ENCODE assay signal across 23 cellular contexts in the genomic region with DNA sequence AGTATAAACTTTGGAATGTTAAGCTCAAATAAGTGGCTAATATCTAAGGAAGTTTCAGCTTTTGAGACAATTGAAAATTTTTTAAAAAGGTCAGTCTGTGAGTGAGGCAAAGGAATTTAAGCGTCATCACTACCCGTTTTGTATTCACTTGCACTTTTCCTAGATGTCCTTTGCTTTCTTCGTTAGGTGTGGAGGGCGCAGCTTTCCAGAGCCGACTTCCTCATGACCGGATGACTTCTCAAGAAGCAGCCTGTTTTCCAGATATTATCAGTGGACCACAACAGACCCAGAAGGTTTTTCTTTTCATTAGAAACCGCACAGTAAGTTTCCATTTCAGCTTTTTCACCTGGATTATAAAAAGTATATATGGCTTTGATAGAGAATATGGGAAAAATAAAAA. TPM values are rescaled to one million over a fixed set of nuclear protein-coding genes. Genes with fewer than 3 reads are reported as not detected.
DNase-seq lines count a peak whose midpoint lies in the region; ATAC-seq, FAIRE-seq and TF ChIP-seq lines count a peak whose summit lies in the region.
"Had no signal": no experiment of that assay in that cellular context is flagged by ENCODE, and none has a peak within 500 bp of the region (broad histone marks: within the 10 kb centered on the region; RNA-seq: fewer than 3 reads in every experiment).

No MANE protein-coding gene starts in this region.

- no TSS peak for BruUV-seq in mammary epithelial cell (replicated peaks; lab: Mats Ljungman, UMichigan)
- BruUV-seq in MCF 10A (replicated peaks; lab: Mats Ljungman, UMichigan): no TSS peak
- BruUV-seq in HepG2 (replicated peaks; lab: Mats Ljungman, UMichigan): no TSS peak

- peaks cover 47% of the 10 kb centered on the region for H3K79me2 ChIP-seq in mammary epithelial cell (ENCODE audit: insufficient read depth, low read length)
- peaks cover 4% of the 10 kb centered on the region for H3K79me2 ChIP-seq in parathyroid adenoma
- peaks cover 47% of the 10 kb centered on the region for H3K79me2 ChIP-seq in HepG2 (ENCODE audit: insufficient read depth, low read length)

- H3K9ac ChIP-seq in mammary epithelial cell (ENCODE audit: insufficient read depth, low read length) (no peak overlapping the region), parathyroid adenoma (no peak overlapping the region), HepG2 (ENCODE audit: insufficient read depth, low read depth, low read length) (no peak overlapping the region)
- H3K9ac ChIP-seq: GM23248 had no signal

- H3K4me3 Mint-ChIP-seq in MCF 10A (ENCODE audit: unreplicated experiment): no peak overlapping the region
- H3K4me3 Mint-ChIP-seq: CD4-positive, alpha-beta T cell had no signal

- H3K4me2 ChIP-seq in mammary epithelial cell (ENCODE audit: insufficient read depth, low read depth, low read length) (peak overlapping the region; percentile 32), parathyroid adenoma (ENCODE audit: low read length) (peak overlapping the region; percentile 32), HepG2 (ENCODE audit: low read depth, low read length) (no peak overlapping the region)
- H3K4me2 ChIP-seq: A549 had no signal

- H3K27ac ChIP-seq in mammary epithelial cell (ENCODE audit: insufficient read depth, low read depth, low read length): no peak overlapping the region
- no peak overlapping the region for H3K27ac ChIP-seq in parathyroid adenoma
- no peak overlapping the region for H3K27ac ChIP-seq in HepG2 (ENCODE audit: extremely low read length, insufficient read depth, low read length)
- H3K27ac ChIP-seq: 22Rv1, A549, C4-2B, GM23248 had no signal

- POLR2A ChIA-PET in MCF 10A (lab: Yijun Ruan, JAX): interaction anchor here (0.9 kb wide), 1 partner anchor 22 kb away, joined by 4 read pairs; no protein-coding TSS in a partner anchor
- POLR2A ChIA-PET in HepG2 (lab: Yijun Ruan, JAX): no interaction called here

- TF ChIP-seq EP300 in HepG2 (IDR thresholded peaks at IDR 0.05; ENCODE audit: low read depth in 2 of 2, low read length in 2 of 2): no peak
- TF ChIP-seq EP300 in HepG2 (CRISPR knock-in tag; IDR thresholded peaks at IDR 0.05; ENCODE audit: borderline replicate concordance): no peak

- WGBS in mammary epithelial cell (ENCODE audit: low coverage, missing lambda C conversion rate): 15% methylated on average over 7 of the region's 7 CpGs
- 97% methylated on average over 7 of the region's 7 CpGs for WGBS in HepG2 (ENCODE audit: low lambda C conversion rate)

- H3K36me3 Mint-ChIP-seq in MCF 10A (ENCODE audit: insufficient read depth, unreplicated experiment): peaks cover 45% of the 10 kb centered on the region

- no peak for TF ChIP-seq POLR2A in HepG2 (IDR thresholded peaks at IDR 0.05; ENCODE audit: insufficient read depth in 1 of 2, low read depth in 2 of 2, low read length in 2 of 2)

- no peak overlapping the region for H3K27ac Mint-ChIP-seq in MCF 10A (ENCODE audit: low read depth, unreplicated experiment)
- H3K27ac Mint-ChIP-seq: CD4-positive, alpha-beta T cell had no signal

- no peak for TF ChIP-seq CTCF in mammary epithelial cell (conservative IDR thresholded peaks at IDR 0.05 in 1 of 2, IDR thresholded peaks at IDR 0.05 in 1 of 2; ENCODE audit: extremely low read depth in 1 of 2, insufficient read depth in 1 of 2, low read depth in 1 of 2, low read length in 2 of 2)
- TF ChIP-seq CTCF in MCF 10A (IDR thresholded peaks at IDR 0.05; ENCODE audit: unreplicated experiment): no peak
- TF ChIP-seq CTCF in parathyroid adenoma (IDR thresholded peaks at IDR 0.05): no peak
- TF ChIP-seq CTCF in HepG2 (CRISPR knock-in tag; IDR thresholded peaks at IDR 0.05): no peak

- dilution Hi-C loops in mammary epithelial cell (cut with HindIII; ENCODE audit: low sequenced_read_pairs): no loop called here

- CTCF ChIA-PET in mammary epithelial cell (lab: Charles Lee; ENCODE audit: low non-redundant PET) (no interaction called here), MCF 10A (lab: Yijun Ruan, JAX) (no interaction called here), HepG2 (lab: Yijun Ruan, JAX; ENCODE audit: low intra/inter-chr PET ratio, low total read pairs) (no interaction called here)

- no peak overlapping the region for H2AFZ ChIP-seq in mammary epithelial cell (ENCODE audit: low read depth, low read length)
- no peak overlapping the region for H2AFZ ChIP-seq in parathyroid adenoma
- no peak overlapping the region for H2AFZ ChIP-seq in HepG2 (ENCODE audit: low read length)
- H2AFZ ChIP-seq: GM23248 had no signal

- no peaks in the 10 kb centered on the region for H4K20me1 ChIP-seq in mammary epithelial cell (ENCODE audit: insufficient read depth, low read length)
- peaks cover 15% of the 10 kb centered on the region; the same call in 1 of the 2 replicates for H4K20me1 ChIP-seq in HepG2 (ENCODE audit: insufficient read depth, low read length)

- FAIRE-seq in HepG2 (lab: Jason Lieb, UNC): no peak
- FAIRE-seq: A549, GM12892, GM18507 had no signal

- TF ChIP-seq RAD21 in HepG2 (CRISPR knock-in tag; IDR thresholded peaks at IDR 0.05): no peak

- intact Hi-C loops in mammary epithelial cell (cut with micrococcal nuclease): loop anchor here (2.0 kb wide), 1 partner anchor 67 kb away; no protein-coding TSS in a partner anchor
- intact Hi-C loops in MCF 10A (cut with micrococcal nuclease): no loop called here
- intact Hi-C loops in HepG2 (cut with micrococcal nuclease; ENCODE audit: unreplicated experiment): loop anchor here (10.0 kb wide), 1 partner anchor 75 kb away; the partner anchor contains the start of gene LACTBL1

- no peaks in the 10 kb centered on the region for H3K27me3 ChIP-seq in mammary epithelial cell (ENCODE audit: insufficient read depth, low read length)
- H3K27me3 ChIP-seq in parathyroid adenoma (ENCODE audit: control insufficient read depth, insufficient read depth, low read length): no peaks in the 10 kb centered on the region
- no peaks in the 10 kb centered on the region for H3K27me3 ChIP-seq in HepG2 (ENCODE audit: control insufficient read depth in 1 of 2, insufficient read depth in 2 of 2, low read length in 2 of 2)

- H3K36me3 ChIP-seq in mammary epithelial cell (ENCODE audit: insufficient read depth, low read length) (peaks cover 10% of the 10 kb centered on the region), parathyroid adenoma (ENCODE audit: control insufficient read depth, insufficient read depth, low read length) (no peaks in the 10 kb centered on the region), HepG2 (replicated peaks in 1 of 2; ENCODE audit: control insufficient read depth in 1 of 2, insufficient read depth in 2 of 2, low read length in 2 of 2) (peaks cover 8 to 42% of the 10 kb centered on the region in 2 experiments; a peak in 4 of 5 replicates)

- no peak for ATAC-seq in HepG2
- ATAC-seq: A549 had no signal

- no peaks in the 10 kb centered on the region for H3K9me3 Mint-ChIP-seq in MCF 10A (ENCODE audit: unreplicated experiment)
- H3K9me3 Mint-ChIP-seq: CD4-positive, alpha-beta T cell had no signal

- in situ Hi-C loops in mammary epithelial cell (cut with MboI; ENCODE audit: low sequenced_read_pairs in 2 of 2): no loop called here
- in situ Hi-C loops in HepG2 (cut with HindIII; ENCODE audit: extremely low pct_ligation_motif_present, low pct_unique_long_range_greater_than_20kb): no loop called here

- H3K9me3 ChIP-seq in mammary epithelial cell (replicated peaks; ENCODE audit: insufficient read depth, low read length) (no peaks in the 10 kb centered on the region), parathyroid adenoma (ENCODE audit: control insufficient read depth, low read length) (no peaks in the 10 kb centered on the region), HepG2 (ENCODE audit: low read length) (no peaks in the 10 kb centered on the region)
- H3K9me3 ChIP-seq: A549, HAP-1 had no signal

- peaks cover 12% of the 10 kb centered on the region for H3K4me1 Mint-ChIP-seq in MCF 10A (ENCODE audit: insufficient read depth, unreplicated experiment)

- H3K4me1 ChIP-seq in mammary epithelial cell (ENCODE audit: insufficient read depth, low read length) (peaks cover 13% of the 10 kb centered on the region), parathyroid adenoma (no peaks in the 10 kb centered on the region), HepG2 (ENCODE audit: insufficient read depth, low read length) (no peaks in the 10 kb centered on the region)
- H3K4me1 ChIP-seq: A549 had no signal

- DNase-seq in mammary epithelial cell (peak; percentile 21), MCF 10A (ENCODE audit: unreplicated experiment) (no peak), dermis blood vessel endothelial cell (peak; percentile 56), HepG2 (ENCODE audit: low spot score) (no peak), T-helper 1 cell (no peak), NCI-H82 (lab: John Stamatoyannopoulos, UW) (no peak)
- DNase-seq: AML-193; CD4-positive, alpha-beta T cell; DMS153; DMS79; GDM1; GM23248 had no signal

- H3K27me3 Mint-ChIP-seq in MCF 10A (ENCODE audit: insufficient read depth, unreplicated experiment): no peaks in the 10 kb centered on the region
- H3K27me3 Mint-ChIP-seq: CD4-positive, alpha-beta T cell had no signal

- H3K4me3 ChIP-seq in mammary epithelial cell (replicated peaks in 1 of 3; ENCODE audit: insufficient read depth in 1 of 3, low read depth in 2 of 3, low read length in 3 of 3): no peak overlapping the region
- H3K4me3 ChIP-seq in parathyroid adenoma (ENCODE audit: low read depth, low read length): no peak overlapping the region
- H3K4me3 ChIP-seq in HepG2 (replicated peaks in 1 of 3; ENCODE audit: insufficient read depth in 1 of 3, low read depth in 2 of 3, low read length in 3 of 3): no peak overlapping the region
- H3K4me3 ChIP-seq: A549, GM23248, HAP-1 had no signal

RNA-seq across cellular contexts. Expression of gene KDM1A, which starts 30.9 kb away (rescaled TPM):
- total RNA-seq in mammary epithelial cell (10 to 100 TPM; 65.1 to 65.8 TPM), MCF 10A (2022) (64.2 and 72.3 TPM in 2 replicates), dermis blood vessel endothelial cell (108 and 119 TPM in 2 replicates), HepG2 (2016; rRNA removed; fragmentation: Illumina TruSeq; extraction: Trizol) (173 and 204 TPM in 2 replicates)
- polyA plus RNA-seq in mammary epithelial cell (86.3 TPM), HepG2 (2011; rRNA removed) (71.8 and 81.3 TPM in 2 replicates)
- polyA minus RNA-seq in mammary epithelial cell: 116 TPM
- 37.4 and 41.2 TPM in 2 replicates for total RNA-seq in HepG2 (2016; cell fraction: cytosol; rRNA removed; fragmentation: Illumina TruSeq; extraction: Trizol; ENCODE audit: low read depth)
- total RNA-seq in HepG2 (2016; cell fraction: insoluble cytoplasmic fraction; rRNA removed; fragmentation: Illumina TruSeq; extraction: Trizol): 163 and 183 TPM in 2 replicates
- total RNA-seq in HepG2 (2016; cell fraction: membrane; rRNA removed; fragmentation: Illumina TruSeq; extraction: Trizol): 63.6 and 67.4 TPM in 2 replicates
- 88.0 and 101 TPM in 2 replicates for total RNA-seq in HepG2 (2016; cell fraction: nucleus; rRNA removed; fragmentation: Illumina TruSeq; extraction: Trizol)
- 79.1 and 88.1 TPM in 2 replicates for polyA plus RNA-seq in HepG2 (2011; cell fraction: cytosol; rRNA removed)
- polyA plus RNA-seq in HepG2 (2011; cell fraction: nucleus; rRNA removed): 76.8 and 77.0 TPM in 2 replicates
- polyA plus RNA-seq in HepG2 (2012): 55.3 and 71.8 TPM in 2 replicates
- 14.2 and 15.7 TPM in 2 replicates for polyA plus RNA-seq in HepG2 (2016; cell fraction: cytosol; fragmentation: Illumina TruSeq; extraction: Trizol; ENCODE audit: low read depth)
- 163 and 165 TPM in 2 replicates for polyA plus RNA-seq in HepG2 (2016; cell fraction: insoluble cytoplasmic fraction; fragmentation: Illumina TruSeq; extraction: Trizol; ENCODE audit: low read depth)
- polyA plus RNA-seq in HepG2 (2016; cell fraction: membrane; fragmentation: Illumina TruSeq; extraction: Trizol; ENCODE audit: low read depth): 27.3 and 35.0 TPM in 2 replicates
- 123 and 125 TPM in 2 replicates for polyA plus RNA-seq in HepG2 (2016; cell fraction: nucleus; fragmentation: Illumina TruSeq; extraction: Trizol; ENCODE audit: insufficient read depth, low read depth)
- polyA minus RNA-seq in HepG2 (2011; rRNA and poly(A)+ RNA removed; ENCODE audit: low replicate concordance): 135 and 154 TPM in 2 replicates
- 42.9 and 46.2 TPM in 2 replicates for polyA minus RNA-seq in HepG2 (2011; cell fraction: cytosol; rRNA and poly(A)+ RNA removed)
- polyA minus RNA-seq in HepG2 (2011; cell fraction: nucleus; rRNA and poly(A)+ RNA removed): 52.4 and 57.6 TPM in 2 replicates

RNA-seq across cellular contexts. Expression of gene TEX46, which starts 34.5 kb away (rescaled TPM):
- total RNA-seq in mammary epithelial cell: not detected
- not detected for polyA plus RNA-seq in mammary epithelial cell
- not detected for polyA minus RNA-seq in mammary epithelial cell
- 0.71 TPM in 1 of 2 replicates, not detected in the other for total RNA-seq in MCF 10A (2022)
- total RNA-seq in dermis blood vessel endothelial cell: not detected in 2 replicates
- total RNA-seq in HepG2 (2016; rRNA removed; fragmentation: Illumina TruSeq; extraction: Trizol): not detected in 2 replicates
- not detected in 2 replicates for total RNA-seq in HepG2 (2016; cell fraction: cytosol; rRNA removed; fragmentation: Illumina TruSeq; extraction: Trizol; ENCODE audit: low read depth)
- total RNA-seq in HepG2 (2016; cell fraction: insoluble cytoplasmic fraction; rRNA removed; fragmentation: Illumina TruSeq; extraction: Trizol): not detected in 2 replicates
- not detected in 2 replicates for total RNA-seq in HepG2 (2016; cell fraction: membrane; rRNA removed; fragmentation: Illumina TruSeq; extraction: Trizol)
- total RNA-seq in HepG2 (2016; cell fraction: nucleus; rRNA removed; fragmentation: Illumina TruSeq; extraction: Trizol): not detected in 2 replicates
- polyA plus RNA-seq in HepG2 (2011; rRNA removed): not detected in 2 replicates
- not detected in 2 replicates for polyA plus RNA-seq in HepG2 (2011; cell fraction: cytosol; rRNA removed)
- not detected in 2 replicates for polyA plus RNA-seq in HepG2 (2011; cell fraction: nucleus; rRNA removed)
- not detected in 2 replicates for polyA plus RNA-seq in HepG2 (2012)
- polyA plus RNA-seq in HepG2 (2016; cell fraction: cytosol; fragmentation: Illumina TruSeq; extraction: Trizol; ENCODE audit: low read depth): not detected in 2 replicates
- polyA plus RNA-seq in HepG2 (2016; cell fraction: insoluble cytoplasmic fraction; fragmentation: Illumina TruSeq; extraction: Trizol; ENCODE audit: low read depth): not detected in 2 replicates
- not detected in 2 replicates for polyA plus RNA-seq in HepG2 (2016; cell fraction: membrane; fragmentation: Illumina TruSeq; extraction: Trizol; ENCODE audit: low read depth)
- not detected in 2 replicates for polyA plus RNA-seq in HepG2 (2016; cell fraction: nucleus; fragmentation: Illumina TruSeq; extraction: Trizol; ENCODE audit: insufficient read depth, low read depth)
- not detected in 2 replicates for polyA minus RNA-seq in HepG2 (2011; rRNA and poly(A)+ RNA removed; ENCODE audit: low replicate concordance)
- not detected in 2 replicates for polyA minus RNA-seq in HepG2 (2011; cell fraction: cytosol; rRNA and poly(A)+ RNA removed)
- not detected in 2 replicates for polyA minus RNA-seq in HepG2 (2011; cell fraction: nucleus; rRNA and poly(A)+ RNA removed)
- total RNA-seq: CD4-positive, alpha-beta T cell; Daoy; GM23248; H4; HT-29 had no signal
- polyA plus RNA-seq: A549, BJ, GM23248 had no signal

Comparison
In these comparisons a context has a peak if more than half of its experiments do, and no peak if none do; other contexts are left out.
1. DNase-seq: peak in mammary epithelial cell (single experiment) and dermis blood vessel endothelial cell (single experiment); none in MCF 10A (single experiment), HepG2 (single experiment), T-helper 1 cell (0 of 5) and NCI-H82 (single experiment).